In the genomic region with DNA sequence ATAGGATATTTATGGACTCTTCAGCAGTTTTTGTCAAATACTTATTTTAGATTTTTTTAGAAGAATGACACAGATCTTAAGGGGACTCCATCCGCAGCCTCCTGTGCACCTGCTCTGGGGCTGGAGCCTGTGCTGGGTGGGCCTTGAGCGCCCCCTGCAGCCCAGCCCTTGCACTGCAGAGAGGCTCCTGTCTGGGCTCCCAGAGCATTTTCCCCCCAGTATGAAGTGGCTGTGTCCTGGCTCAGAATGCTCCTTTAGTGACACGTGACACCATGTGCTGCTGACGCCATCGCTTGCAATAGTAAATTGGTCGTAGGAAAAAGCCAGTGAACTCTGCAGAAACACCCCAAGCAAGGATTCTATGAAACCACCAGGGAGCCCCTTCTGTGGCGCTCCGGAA, we compare ENCODE assay signal across 8 cellular contexts.
DNase-seq lines count a peak whose midpoint lies in the region; ATAC-seq and TF ChIP-seq lines count a peak whose summit lies in the region.
"Not testable (repeated sequence)": the region's sequence is repeated elsewhere in the genome, so short reads cannot be mapped to it uniquely, and the experiment has no call there.

No MANE protein-coding gene starts in this region.

- not testable (repeated sequence) for H3K27ac ChIP-seq in RWPE1, foreskin keratinocyte, psoas muscle, transverse colon

- not testable (repeated sequence) for H3K4me3 ChIP-seq in LNCaP clone FGC (ENCODE audit: low read depth, low read length); psoas muscle; transverse colon

- 36 to 44% (median 43%) methylated on average over 7 to 8 of the region's 8 CpGs for WGBS in psoas muscle, 3 donors
- 41% methylated on average over 8 of the region's 8 CpGs; no CpG with 5 or more reads in 1 of the 2 donors for WGBS in transverse colon (ENCODE audit: low coverage in 1 of 2), 2 donors

- H3K27me3 ChIP-seq in foreskin keratinocyte, transverse colon: not testable (repeated sequence)
- H3K27me3 ChIP-seq in psoas muscle (ENCODE audit: insufficient read depth in 3 of 3, low read length in 2 of 3), result peaks cover 0 to 10% (median 2%) of the 10 kb centered on the region in 3 donors

- not testable (repeated sequence) for TF ChIP-seq EP300 in transverse colon (IDR thresholded peaks at IDR 0.05; ENCODE audit: low read depth)

- intact Hi-C loops in psoas muscle (cut with DNase I), result loop anchor here in 1 of 2 donors (10.0 kb wide), 1 partner anchor 331 kb away; no protein-coding TSS in a partner anchor
- intact Hi-C loops in transverse colon (cut with DNase I; ENCODE audit: low total_unique reads), result not testable (repeated sequence)

- CTCF ChIA-PET in RWPE1 (lab: Yijun Ruan, JAX), result interaction anchor here (0.6 kb wide), 1 partner anchor 194 kb away, joined by 4 read pairs; no protein-coding TSS in a partner anchor

- POLR2A ChIA-PET in RWPE1 (lab: Yijun Ruan, JAX; ENCODE audit: low non-redundant PET), result not testable (repeated sequence)

- TF ChIP-seq CTCF in LNCaP clone FGC (IDR thresholded peaks at IDR 0.05; ENCODE audit: control insufficient read depth, extremely low read depth, insufficient read depth), result peak; percentile 68
- TF ChIP-seq CTCF in RWPE1 (conservative IDR thresholded peaks at IDR 0.05; ENCODE audit: low read depth), result 0 out of 2 replicates have a peak, but pooled peaks have one; percentile 10
- TF ChIP-seq CTCF in foreskin keratinocyte (conservative IDR thresholded peaks at IDR 0.05), result peak; percentile 5
- TF ChIP-seq CTCF in psoas muscle (IDR thresholded peaks at IDR 0.05), result peak; percentile 18
- TF ChIP-seq CTCF in transverse colon (IDR thresholded peaks at IDR 0.05), result peak; percentile 22 to 59 (median 51)

- in situ Hi-C loops in transverse colon (cut with MboI; ENCODE audit: low pct_ligation_motif_present in 1 of 4, low pct_unique_long_range_greater_than_20kb in 1 of 4, low sequenced_read_pairs in 3 of 4), result not testable (repeated sequence)

- peak; percentile 73 for DNase-seq in ELF-1 (ENCODE audit: low read depth, low spot score)
- DNase-seq in LNCaP clone FGC (ENCODE audit: low read depth); RWPE1 (ENCODE audit: low spot score); foreskin keratinocyte; psoas muscle; transverse colon: not testable (repeated sequence)
- DNase-seq in activated CD4-positive, alpha-beta T cell treated with anti-CD3 and anti-CD28 coated beads for 48 hours, result peak; percentile 81
- DNase-seq in activated naive CD4-positive, alpha-beta T cell treated with Interleukin-2 at 50 U/mL for 16 hours, result peak; percentile 58

- H3K9me3 ChIP-seq in psoas muscle, transverse colon: not testable (repeated sequence)

- H3K36me3 ChIP-seq in psoas muscle (ENCODE audit: insufficient read depth in 1 of 2, low read depth in 1 of 2); transverse colon: not testable (repeated sequence)

- ATAC-seq in foreskin keratinocyte, psoas muscle: not testable (repeated sequence)

- not testable (repeated sequence) for TF ChIP-seq POLR2A in transverse colon (IDR thresholded peaks at IDR 0.05)

- not testable (repeated sequence) for H3K4me1 ChIP-seq in foreskin keratinocyte, psoas muscle, transverse colon

Comparison
In these comparisons a context has a peak if more than half of its experiments do, and no peak if none do; other contexts are left out.
1. CTCF ChIP-seq: peak in every context shown above with its lines; median percentile 68 in LNCaP clone FGC; 51 in transverse colon; 18 in psoas muscle; 10 in RWPE1; 5 in foreskin keratinocyte.